2 cellular contexts compared by ENCODE assay signal in genomic region chr4:17616283-17616682, GRCh38.
TF ChIP-seq lines count a peak whose summit lies in the region.

No MANE protein-coding gene starts in this region.

TF ChIP-seq in HepG2, 621 proteins besides CTCF, POLR2A, EP300 and RAD21 (continues in another document):
- TF ChIP-seq SSRP1 (CRISPR knock-in tag; IDR thresholded peaks at IDR 0.05) = no peak
- no peak for TF ChIP-seq TP53 (CRISPR knock-in tag; conservative IDR thresholded peaks at IDR 0.05)
- no peak for TF ChIP-seq AGO2 (optimal IDR thresholded peaks at IDR 0.05; ENCODE audit: low read depth, low read length)
- no peak for TF ChIP-seq ZHX1 (CRISPR knock-in tag; IDR thresholded peaks at IDR 0.05; ENCODE audit: low read depth)
- TF ChIP-seq MXD3 (CRISPR knock-in tag; IDR thresholded peaks at IDR 0.05) = no peak
- TF ChIP-seq DDIT3 (CRISPR knock-in tag; IDR thresholded peaks at IDR 0.05) = no peak
- TF ChIP-seq ISX (CRISPR knock-in tag; conservative IDR thresholded peaks at IDR 0.05) = no peak
- no peak for TF ChIP-seq ASH2L (IDR thresholded peaks at IDR 0.05; ENCODE audit: insufficient read length, low read depth, low read length)
- no peak for TF ChIP-seq PRDM4 (CRISPR knock-in tag; IDR thresholded peaks at IDR 0.05; ENCODE audit: borderline replicate concordance)
- no peak for TF ChIP-seq ZNF446 (CRISPR knock-in tag; IDR thresholded peaks at IDR 0.05)
- TF ChIP-seq ZFP90 (CRISPR knock-in tag; IDR thresholded peaks at IDR 0.05; ENCODE audit: borderline replicate concordance) = no peak
- no peak for TF ChIP-seq AKAP8 (CRISPR knock-in tag; IDR thresholded peaks at IDR 0.05)
- no peak for TF ChIP-seq ZNF274 (CRISPR knock-in tag; IDR thresholded peaks at IDR 0.05)
- TF ChIP-seq ARID4A (CRISPR knock-in tag; IDR thresholded peaks at IDR 0.05; ENCODE audit: borderline replicate concordance) = no peak
- TF ChIP-seq CCDC6 (CRISPR knock-in tag; IDR thresholded peaks at IDR 0.05) = no peak
- TF ChIP-seq NFIC (IDR thresholded peaks at IDR 0.05; ENCODE audit: low read length) = no peak

TF ChIP-seq in GM12878, 131 proteins besides CTCF, POLR2A, EP300 and RAD21:
- no peak for TF ChIP-seq EED (IDR thresholded peaks at IDR 0.05; ENCODE audit: low read depth)
- no peak for TF ChIP-seq SMARCA5 (IDR thresholded peaks at IDR 0.05)
- no peak for TF ChIP-seq CBFB (IDR thresholded peaks at IDR 0.05; ENCODE audit: low read depth)
- no peak for TF ChIP-seq PAX8 (IDR thresholded peaks at IDR 0.05)
- no peak for TF ChIP-seq BRCA1 (IDR thresholded peaks at IDR 0.05; ENCODE audit: low read depth, low read length)
- no peak for TF ChIP-seq RAD51 (IDR thresholded peaks at IDR 0.05)
